In genomic region chr1:207050768-207051614, GRCh38 we compare ENCODE assay signal across 8 cellular contexts. TPM values are rescaled to one million over a fixed set of nuclear protein-coding genes. Genes with fewer than 3 reads are reported as not detected.
DNase-seq lines count a peak whose midpoint lies in the region; ATAC-seq and TF ChIP-seq lines count a peak whose summit lies in the region.

Gene YOD1, minus strand, starts transcription at chr1:207051208. Its CDS starts 178 bp downstream, at chr1:207051030.

- peak; percentile 82 for DNase-seq in DMS114 treated with DMSO at 0.1 percent for 48 hours (lab: John Stamatoyannopoulos, UW; ENCODE audit: unreplicated experiment)
- DNase-seq in NAMALWA (ENCODE audit: low spot score): peak; percentile 95
- DNase-seq in SK-MEL-5 (ENCODE audit: low read depth, low spot score): peak; percentile 91
- peak; percentile 97 for DNase-seq in activated naive CD4-positive, alpha-beta T cell treated with anti-CD3 and anti-CD28 coated beads for 36 hours
- peak; percentile 84 for DNase-seq in germinal center (ENCODE audit: low spot score)
- peak; percentile 83 for DNase-seq in stromal cell of bone marrow (ENCODE audit: low read depth)

- H3K36me3 ChIP-seq in neutrophil: peaks cover 22% of the 10 kb centered on the region

- CTCF ChIA-PET in activated naive CD4-positive, alpha-beta T cell treated with anti-CD3 and anti-CD28 coated beads for 36 hours (lab: Charles Lee): interaction anchor here (1.4 to 1.8 kb wide), 2 partner anchors 39 to 44 kb away, joined by 3 read pairs; no protein-coding TSS in a partner anchor

- peak; percentile 56 for ATAC-seq in GM21786 (IDR thresholded peaks at IDR 0.05; ENCODE audit: unreplicated experiment)

- H3K27me3 Mint-ChIP-seq in activated naive CD4-positive, alpha-beta T cell treated with anti-CD3 and anti-CD28 coated beads for 36 hours (ENCODE audit: low read depth): no peaks in the 10 kb centered on the region

- H3K27ac ChIP-seq in neutrophil: peak within 1 kb of the TSS; percentile 92

- in situ Hi-C loops in SK-MEL-5 (cut with HindIII; ENCODE audit: low pct_unique_long_range_greater_than_20kb, low sequenced_read_pairs): no loop called here

- TF ChIP-seq CTCF in neutrophil (IDR thresholded peaks at IDR 0.05): no peak

- H3K27me3 ChIP-seq in neutrophil: no peaks in the 10 kb centered on the region

- intact Hi-C loops in activated naive CD4-positive, alpha-beta T cell treated with anti-CD3 and anti-CD28 coated beads for 36 hours (cut with micrococcal nuclease): loop anchor here (1.0 to 5.0 kb wide), 11 partner anchors 26 to 811 kb away; partner anchors contain the start of genes CD46 and CD55

- peak within 1 kb of the TSS; percentile 97 for H3K4me3 Mint-ChIP-seq in activated naive CD4-positive, alpha-beta T cell treated with anti-CD3 and anti-CD28 coated beads for 36 hours

- peaks cover 82 to 88% of the 10 kb centered on the region in 2 experiments for H3K4me1 ChIP-seq in neutrophil (ENCODE audit: control insufficient read depth in 1 of 2, insufficient read depth in 1 of 2, low read depth in 1 of 2, low read length in 1 of 2)

- H3K36me3 Mint-ChIP-seq in activated naive CD4-positive, alpha-beta T cell treated with anti-CD3 and anti-CD28 coated beads for 36 hours (ENCODE audit: low read depth): peaks cover 17% of the 10 kb centered on the region

- peak within 1 kb of the TSS; percentile 90 to 99 for H3K4me3 ChIP-seq in neutrophil (ENCODE audit: low read depth in 1 of 2, low read length in 1 of 2)

- no peaks in the 10 kb centered on the region for H3K9me3 Mint-ChIP-seq in activated naive CD4-positive, alpha-beta T cell treated with anti-CD3 and anti-CD28 coated beads for 36 hours

- H3K9me3 ChIP-seq in neutrophil: no peaks in the 10 kb centered on the region

- H3K4me1 Mint-ChIP-seq in activated naive CD4-positive, alpha-beta T cell treated with anti-CD3 and anti-CD28 coated beads for 36 hours (ENCODE audit: low read depth): peaks cover 56% of the 10 kb centered on the region

- peak within 1 kb of the TSS; percentile 93 for H3K27ac Mint-ChIP-seq in activated naive CD4-positive, alpha-beta T cell treated with anti-CD3 and anti-CD28 coated beads for 36 hours

RNA-seq across cellular contexts. Expression of gene YOD1, which starts in this region (rescaled TPM):
- total RNA-seq in SK-MEL-5 (2014; rRNA removed; shearing (Covaris generic)): 9.2 and 9.4 TPM in 2 replicates
- polyA plus RNA-seq in SK-MEL-5 (2015; cell fraction: cytosol; rRNA removed): 2.3 and 3.0 TPM in 2 replicates
- 30.5 and 32.9 TPM in 2 replicates for polyA plus RNA-seq in SK-MEL-5 (2015; cell fraction: nucleus; rRNA removed)
- 1 to 10 TPM; 8.6 to 8.8 TPM for total RNA-seq in activated naive CD4-positive, alpha-beta T cell treated with anti-CD3 and anti-CD28 coated beads for 36 hours

Comparison
In these comparisons a context has a peak if more than half of its experiments do, and no peak if none do; other contexts are left out.
1. Peak in every context shown above with its lines: DNase-seq, ATAC-seq, H3K4me3 ChIP-seq and H3K27ac ChIP-seq.